Comparison of ENCODE assay signal across 14 cellular contexts in the genomic region with DNA sequence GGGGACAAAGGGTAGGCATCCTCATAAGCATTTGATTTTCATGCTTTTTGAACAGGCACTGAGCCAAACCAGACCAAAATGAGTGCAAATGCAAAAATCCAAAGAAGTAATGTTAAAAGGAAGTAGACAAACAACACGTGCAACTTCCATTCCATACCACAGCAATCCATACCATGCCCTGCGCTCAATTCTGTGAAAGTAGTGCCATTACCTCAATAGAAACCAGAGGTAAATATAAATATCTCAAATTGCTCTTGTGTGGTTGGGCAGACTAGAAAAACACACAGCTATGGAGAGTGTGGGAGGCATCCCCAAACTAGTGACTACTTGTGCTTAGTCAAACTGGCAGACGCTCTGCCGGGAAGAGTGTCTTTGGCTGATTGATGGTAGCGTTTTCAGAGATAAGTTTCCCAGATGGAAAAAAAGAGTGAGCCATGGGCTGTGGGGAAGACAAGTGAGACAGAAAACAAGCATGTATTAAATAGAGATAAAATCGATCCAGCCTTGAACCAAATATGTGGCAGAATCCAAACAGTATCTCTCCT.
DNase-seq lines count a peak whose midpoint lies in the region; ATAC-seq and TF ChIP-seq lines count a peak whose summit lies in the region.
"Had no signal": no experiment of that assay in that cellular context is flagged by ENCODE, and none has a peak within 500 bp of the region (broad histone marks: within the 10 kb centered on the region; RNA-seq: fewer than 3 reads in every experiment).

No MANE protein-coding gene starts in this region.

- no peak overlapping the region for H3K27ac ChIP-seq in breast epithelium
- H3K27ac ChIP-seq in mammary epithelial cell (ENCODE audit: insufficient read depth, low read depth, low read length) = no peak overlapping the region
- H3K27ac ChIP-seq in esophagus muscularis mucosa (replicated peaks in 1 of 4) = no peak overlapping the region
- H3K27ac ChIP-seq: dorsolateral prefrontal cortex, psoas muscle had no signal

- H3K36me3 Mint-ChIP-seq in MCF 10A (ENCODE audit: insufficient read depth, unreplicated experiment) = no peaks in the 10 kb centered on the region
- H3K36me3 Mint-ChIP-seq: activated naive CD8-positive, alpha-beta T cell; IgD-negative memory B cell had no signal

- dilution Hi-C loops in mammary epithelial cell (cut with HindIII; ENCODE audit: low sequenced_read_pairs) = no loop called here

- in situ Hi-C loops in mammary epithelial cell (cut with MboI; ENCODE audit: low sequenced_read_pairs in 2 of 2) = no loop called here

- peak; percentile 41 for DNase-seq in MCF 10A (ENCODE audit: unreplicated experiment)
- DNase-seq in breast epithelium (ENCODE audit: low spot score in 2 of 2) = no peak
- peak; percentile 68 for DNase-seq in NCI-H69 (lab: John Stamatoyannopoulos, UW)
- peak; percentile 49 for DNase-seq in mammary epithelial cell
- peak; percentile 47 for DNase-seq in stromal cell of bone marrow (ENCODE audit: low read depth)
- DNase-seq in NK-92 treated with Interleukin-12 subunit alpha and Interleukin-12 subunit beta, amount 100 ng/mL, for 24 hours (lab: John Stamatoyannopoulos, UW) = no peak
- no peak for DNase-seq in esophagus muscularis mucosa (ENCODE audit: extremely low spot score)
- DNase-seq: psoas muscle, T-helper 1 cell had no signal

- intact Hi-C loops in MCF 10A (cut with micrococcal nuclease) = no loop called here
- intact Hi-C loops in breast epithelium (cut with DNase I; ENCODE audit: low total_unique reads) = no loop called here
- intact Hi-C loops in mammary epithelial cell (cut with micrococcal nuclease) = loop anchor here (10.0 kb wide), 1 partner anchor 171 kb away; no protein-coding TSS in a partner anchor
- intact Hi-C loops in esophagus muscularis mucosa (cut with DNase I) = no loop called here

- no peak for TF ChIP-seq CTCF in MCF 10A (IDR thresholded peaks at IDR 0.05; ENCODE audit: unreplicated experiment)
- TF ChIP-seq CTCF in breast epithelium (IDR thresholded peaks at IDR 0.05) = no peak
- TF ChIP-seq CTCF in mammary epithelial cell (conservative IDR thresholded peaks at IDR 0.05 in 1 of 2, IDR thresholded peaks at IDR 0.05 in 1 of 2; ENCODE audit: extremely low read depth in 1 of 2, insufficient read depth in 1 of 2, low read depth in 1 of 2, low read length in 2 of 2) = no peak
- no peak for TF ChIP-seq CTCF in esophagus muscularis mucosa (IDR thresholded peaks at IDR 0.05)

- WGBS in mammary epithelial cell (ENCODE audit: low coverage, missing lambda C conversion rate) = 20% methylated on average over 6 of the region's 6 CpGs
- WGBS in esophagus muscularis mucosa = 73% methylated on average over 6 of the region's 6 CpGs

- H3K27me3 ChIP-seq in breast epithelium (peaks cover 0 to 27% of the 10 kb centered on the region in 2 donors), mammary epithelial cell (ENCODE audit: insufficient read depth, low read length) (peaks cover 8% of the 10 kb centered on the region), esophagus muscularis mucosa (no peaks in the 10 kb centered on the region)
- H3K27me3 ChIP-seq: heart left ventricle had no signal

- CTCF ChIA-PET in MCF 10A (lab: Yijun Ruan, JAX) = interaction anchor here (0.6 to 1.5 kb wide), 3 partner anchors 12 to 1402 kb away, joined by 3 to 5 read pairs (median 4); no protein-coding TSS in a partner anchor
- CTCF ChIA-PET in mammary epithelial cell (lab: Charles Lee; ENCODE audit: low non-redundant PET) = interaction anchor here (0.6 kb wide), 1 partner anchor 136 kb away, joined by 3 read pairs; no protein-coding TSS in a partner anchor

- H3K27me3 Mint-ChIP-seq in MCF 10A (ENCODE audit: insufficient read depth, unreplicated experiment) = no peaks in the 10 kb centered on the region

- peak overlapping the region; percentile 63 for H3K4me2 ChIP-seq in mammary epithelial cell (ENCODE audit: insufficient read depth, low read depth, low read length)

- H3K9ac ChIP-seq in mammary epithelial cell (ENCODE audit: insufficient read depth, low read length) = no peak overlapping the region

- H3K4me1 ChIP-seq in breast epithelium (peaks cover 0 to 7% of the 10 kb centered on the region in 2 donors), mammary epithelial cell (ENCODE audit: insufficient read depth, low read length) (peaks cover 32% of the 10 kb centered on the region), esophagus muscularis mucosa (peaks cover 5 to 9% (median 7%) of the 10 kb centered on the region in 4 donors)
- H3K4me1 ChIP-seq: psoas muscle had no signal

- H3K9me3 Mint-ChIP-seq in MCF 10A (ENCODE audit: unreplicated experiment) = no peaks in the 10 kb centered on the region
- H3K9me3 Mint-ChIP-seq: IgD-negative memory B cell had no signal

- no peaks in the 10 kb centered on the region for H3K36me3 ChIP-seq in breast epithelium
- H3K36me3 ChIP-seq in mammary epithelial cell (ENCODE audit: insufficient read depth, low read length) = no peaks in the 10 kb centered on the region
- H3K36me3 ChIP-seq in esophagus muscularis mucosa = no peaks in the 10 kb centered on the region
- H3K36me3 ChIP-seq: heart left ventricle had no signal

- no peak overlapping the region for H3K4me3 ChIP-seq in breast epithelium
- H3K4me3 ChIP-seq in mammary epithelial cell (replicated peaks in 1 of 3; ENCODE audit: insufficient read depth in 1 of 3, low read depth in 2 of 3, low read length in 3 of 3) = no peak overlapping the region
- H3K4me3 ChIP-seq in esophagus muscularis mucosa = no peak overlapping the region
- H3K4me3 ChIP-seq: dorsolateral prefrontal cortex, heart left ventricle, psoas muscle had no signal

- no peak for ATAC-seq in GM19395 (IDR thresholded peaks at IDR 0.05; ENCODE audit: unreplicated experiment)
- ATAC-seq: psoas muscle had no signal

- H4K20me1 ChIP-seq in mammary epithelial cell (ENCODE audit: insufficient read depth, low read length) = no peaks in the 10 kb centered on the region

- no peaks in the 10 kb centered on the region for H3K9me3 ChIP-seq in breast epithelium
- no peaks in the 10 kb centered on the region for H3K9me3 ChIP-seq in mammary epithelial cell (replicated peaks; ENCODE audit: insufficient read depth, low read length)
- H3K9me3 ChIP-seq in esophagus muscularis mucosa = no peaks in the 10 kb centered on the region
- H3K9me3 ChIP-seq: psoas muscle had no signal

- no peaks in the 10 kb centered on the region for H3K79me2 ChIP-seq in mammary epithelial cell (ENCODE audit: insufficient read depth, low read length)

- POLR2A ChIA-PET in MCF 10A (lab: Yijun Ruan, JAX) = interaction anchor here (0.6 to 1.5 kb wide), 6 partner anchors 13 to 273 kb away, joined by 3 to 8 read pairs (median 3); no protein-coding TSS in a partner anchor

- H2AFZ ChIP-seq in mammary epithelial cell (ENCODE audit: low read depth, low read length) = no peak overlapping the region

- peaks cover 48% of the 10 kb centered on the region for H3K4me1 Mint-ChIP-seq in MCF 10A (ENCODE audit: insufficient read depth, unreplicated experiment)

- H3K27ac Mint-ChIP-seq in MCF 10A (ENCODE audit: low read depth, unreplicated experiment) = peak overlapping the region; percentile 4
- H3K27ac Mint-ChIP-seq: activated naive CD8-positive, alpha-beta T cell; IgD-negative memory B cell had no signal

- BruUV-seq in MCF 10A (replicated peaks; lab: Mats Ljungman, UMichigan) = no TSS peak
- no TSS peak for BruUV-seq in mammary epithelial cell (replicated peaks; lab: Mats Ljungman, UMichigan)

- no peak for TF ChIP-seq EP300 in esophagus muscularis mucosa (IDR thresholded peaks at IDR 0.05)

- peak overlapping the region; percentile 13 for H3K4me3 Mint-ChIP-seq in MCF 10A (ENCODE audit: unreplicated experiment)
- H3K4me3 Mint-ChIP-seq: activated naive CD8-positive, alpha-beta T cell had no signal

- no peak for TF ChIP-seq POLR2A in breast epithelium (IDR thresholded peaks at IDR 0.05)
- no peak for TF ChIP-seq POLR2A in esophagus muscularis mucosa (IDR thresholded peaks at IDR 0.05; ENCODE audit: low read depth)

Comparison
In these comparisons a context has a peak if more than half of its experiments do, and no peak if none do; other contexts are left out.
1. DNase-seq: peak in MCF 10A (single experiment), NCI-H69 (single experiment), mammary epithelial cell (single experiment) and stromal cell of bone marrow (single experiment); none in breast epithelium (0 of 2), NK-92 treated with Interleukin-12 subunit alpha and Interleukin-12 subunit beta, amount 100 ng/mL, for 24 hours (single experiment) and esophagus muscularis mucosa (single experiment).